ENCODE assay signal across 32 cellular contexts in the genomic region with DNA sequence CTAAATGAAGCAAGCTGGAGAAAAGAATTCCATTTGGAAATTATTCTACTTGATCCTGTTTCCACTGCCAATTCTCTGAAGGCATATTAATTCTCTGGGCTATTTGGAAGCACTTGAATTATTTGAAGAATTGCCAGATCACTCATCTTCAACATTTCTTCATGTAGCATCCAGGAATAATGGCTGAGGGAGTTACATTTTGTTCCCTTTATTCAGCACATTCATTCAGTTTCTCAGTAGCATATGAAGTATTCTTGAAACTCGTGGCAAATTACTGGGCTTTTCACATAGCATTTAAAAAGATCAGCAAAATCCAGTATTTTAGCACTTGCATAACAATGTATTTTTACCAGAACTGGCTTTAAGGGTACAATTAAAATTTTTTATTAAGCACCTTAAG.
"Had no signal": no experiment of that assay in that cellular context is flagged by ENCODE, and none has a peak within 500 bp of the region (broad histone marks: within the 10 kb centered on the region; RNA-seq: fewer than 3 reads in every experiment).

No MANE protein-coding gene starts in this region.

- ATAC-seq: activated naive CD4-positive, alpha-beta T cell treated with anti-CD3 and anti-CD28 coated beads, Interleukin-2, amount 50 U/mL, for 72 hours; activated naive CD8-positive, alpha-beta T cell treated with anti-CD3 and anti-CD28 coated beads, Interleukin-2, amount 50 U/mL, for 24 hours; activated T-cell treated with anti-CD3 and anti-CD28 coated beads, Interleukin-2, amount 50 U/mL, for 4 hours; activated T-cell treated with anti-CD3 and anti-CD28 coated beads, Interleukin-2, amount 50 U/mL, for 72 hours; activated T-helper 17 cell treated with anti-CD3 and anti-CD28 coated beads, Interleukin-2, amount 50 U/mL, for 72 hours; body of pancreas had no signal

- H3K9me3 ChIP-seq: adrenal gland had no signal

- H3K27ac ChIP-seq: ascending aorta, body of pancreas, brain microvascular endothelial cell, breast epithelium, cardiac muscle cell had no signal

- H3K4me3 ChIP-seq: adrenal gland, ascending aorta, body of pancreas, breast epithelium, cardiac muscle cell had no signal

- DNase-seq: activated effector memory CD4-positive, alpha-beta T cell treated with anti-CD3 and anti-CD28 coated beads, Interleukin-2, amount 50 U/mL, for 16 hours; activated effector memory CD4-positive, alpha-beta T cell treated with Interleukin-2 at 50 U/mL for 16 hours; activated gamma-delta T cell; activated gamma-delta T cell treated with Interleukin-2 at 50 U/mL for 16 hours; activated naive CD4-positive, alpha-beta T cell; activated naive CD4-positive, alpha-beta T cell treated with anti-CD3 and anti-CD28 coated beads for 36 hours; activated naive CD4-positive, alpha-beta T cell treated with anti-CD3 and anti-CD28 coated beads, Interleukin-2, amount 10 ng/mL, durations not matched to agents 7 days and 5 days; activated naive CD4-positive, alpha-beta T cell treated with anti-CD3 and anti-CD28 coated beads, Interleukin-2, amount 50 U/mL, for 16 hours; activated naive CD4-positive, alpha-beta T cell treated with Interleukin-2 at 50 U/mL for 16 hours; activated naive CD8-positive, alpha-beta T cell treated with anti-CD3 and anti-CD28 coated beads for 36 hours; activated naive CD8-positive, alpha-beta T cell treated with anti-CD3 and anti-CD28 coated beads, Interleukin-2, amount 10 ng/mL, durations not matched to agents 7 days and 5 days; activated naive CD8-positive, alpha-beta T cell treated with anti-CD3 and anti-CD28 coated beads, Interleukin-2, amount 50 U/mL, for 24 hours; activated T-cell treated with anti-CD3 and anti-CD28 coated beads, Interleukin-2, amount 50 U/mL, for 1 hour; activated T-cell treated with anti-CD3 and anti-CD28 coated beads, Interleukin-2, amount 50 U/mL, for 24 hours; activated T-cell treated with anti-CD3 and anti-CD28 coated beads, Interleukin-2, amount 50 U/mL, for 4 hours; activated T-cell treated with anti-CD3 and anti-CD28 coated beads, Interleukin-2, amount 50 U/mL, for 48 hours; activated T-cell treated with anti-CD3 and anti-CD28 coated beads, Interleukin-2, amount 50 U/mL, for 72 hours; adrenal gland; amniotic stem cell; amygdala; anterior cingulate cortex; aorta; body of pancreas; brain microvascular endothelial cell; caudate nucleus; central memory CD4-positive, alpha-beta T cell; cerebellar nuclear complex had no signal

- H3K36me3 ChIP-seq: adrenal gland, ascending aorta, brain microvascular endothelial cell, breast epithelium, cardiac muscle cell had no signal

- H3K4me1 ChIP-seq: adrenal gland, ascending aorta, body of pancreas, breast epithelium had no signal

- H3K27me3 ChIP-seq: adrenal gland, ascending aorta, body of pancreas, brain microvascular endothelial cell, breast epithelium, cardiac muscle cell had no signal
